Comparison of ENCODE assay signal across 8 cellular contexts in genomic region chr9:14652729-14653377, GRCh38. TPM values are rescaled to one million over a fixed set of nuclear protein-coding genes. Genes with fewer than 3 reads are reported as not detected.
A peak's percentile ranks its signal among the peaks of the same experiment; 100 is the strongest.
DNase-seq lines count a peak whose midpoint lies in the region; ATAC-seq and TF ChIP-seq lines count a peak whose summit lies in the region.

No MANE protein-coding gene starts in this region.

- peaks cover 56% of the 10 kb centered on the region for H3K9me3 ChIP-seq in mesenchymal stem cell (ENCODE audit: control insufficient read depth, low read length)

- H4K8ac ChIP-seq in mesenchymal stem cell (ENCODE audit: low read length), result no peak overlapping the region

- no peak overlapping the region for H3K23ac ChIP-seq in mesenchymal stem cell (ENCODE audit: low read length in 2 of 2)

- H3K9me3 Mint-ChIP-seq in T-cell, result peaks cover 3 to 29% (median 16%) of the 10 kb centered on the region in 3 donors
- peaks cover 10% of the 10 kb centered on the region for H3K9me3 Mint-ChIP-seq in activated CD4-positive, alpha-beta memory T cell treated with anti-CD3 and anti-CD28 coated beads, Interleukin-2, amount 10 ng/mL, durations not matched to agents 7 days and 5 days

- H3K4me1 Mint-ChIP-seq in T-cell, result no peaks in the 10 kb centered on the region
- no peaks in the 10 kb centered on the region for H3K4me1 Mint-ChIP-seq in activated CD4-positive, alpha-beta memory T cell treated with anti-CD3 and anti-CD28 coated beads, Interleukin-2, amount 10 ng/mL, durations not matched to agents 7 days and 5 days

- H3K14ac ChIP-seq in mesenchymal stem cell (ENCODE audit: low read length in 2 of 2), result no peak overlapping the region

- no peak overlapping the region for H3K27ac Mint-ChIP-seq in T-cell
- H3K27ac Mint-ChIP-seq in activated CD4-positive, alpha-beta memory T cell treated with anti-CD3 and anti-CD28 coated beads, Interleukin-2, amount 10 ng/mL, durations not matched to agents 7 days and 5 days, result no peak overlapping the region

- H3K4me1 ChIP-seq in mesenchymal stem cell (ENCODE audit: control insufficient read depth, insufficient read depth, low read depth, low read length), result no peaks in the 10 kb centered on the region

- no peak overlapping the region for H3K27ac ChIP-seq in mesenchymal stem cell (ENCODE audit: low read length, poor library complexity, severe bottlenecking)

- in situ Hi-C loops in astrocyte of the cerebellum (cut with HindIII; ENCODE audit: low sequenced_read_pairs), result no loop called here

- H2AFZ ChIP-seq in mesenchymal stem cell (ENCODE audit: low read depth, low read length), result no peak overlapping the region

- no peak overlapping the region for H4K91ac ChIP-seq in mesenchymal stem cell (ENCODE audit: low read length)

- H3K4me3 ChIP-seq in GM12864 (ENCODE audit: low read depth, low read length) (no peak overlapping the region), astrocyte of the cerebellum (ENCODE audit: low read depth, low read length) (no peak overlapping the region), mesenchymal stem cell (ENCODE audit: insufficient read depth in 1 of 2, low read depth in 1 of 2, low read length in 2 of 2) (no peak overlapping the region)

- no peak overlapping the region for H2BK15ac ChIP-seq in mesenchymal stem cell (ENCODE audit: low read depth, poor library complexity, severe bottlenecking)

- WGBS in mesenchymal stem cell, result 25% methylated on average over 2 of the region's 4 CpGs

- DNase-seq in GM12864 (ENCODE audit: low read depth), result no peak
- DNase-seq in NCI-H146 (lab: John Stamatoyannopoulos, UW), result peak; percentile 58
- no peak for DNase-seq in astrocyte of the cerebellum (ENCODE audit: low read depth)
- DNase-seq in mesenchymal stem cell, result peak; percentile 48
- DNase-seq in GM10248 (ENCODE audit: extremely low spot score), result no peak
- DNase-seq in NOMO-1 (lab: John Stamatoyannopoulos, UW; ENCODE audit: unreplicated experiment in 2 of 2), result no peak
- no peak for DNase-seq in T-cell
- no peak for DNase-seq in activated CD4-positive, alpha-beta memory T cell treated with anti-CD3 and anti-CD28 coated beads, Interleukin-2, amount 10 ng/mL, durations not matched to agents 7 days and 5 days

- H3K9ac ChIP-seq in mesenchymal stem cell (ENCODE audit: low read length), result no peak overlapping the region

- H3K79me1 ChIP-seq in mesenchymal stem cell (replicated peaks; ENCODE audit: low read length, poor library complexity, severe bottlenecking), result peaks cover 4% of the 10 kb centered on the region

- peaks cover 0 to 42% of the 10 kb centered on the region in 2 experiments for H3K36me3 ChIP-seq in mesenchymal stem cell (ENCODE audit: control insufficient read depth in 1 of 2, insufficient read depth in 2 of 2, low read depth in 1 of 2, low read length in 2 of 2)

- TF ChIP-seq CTCF in GM12864 (IDR thresholded peaks at IDR 0.05; ENCODE audit: low read depth, low read length, missing control alignments) (peak; percentile 24), astrocyte of the cerebellum (IDR thresholded peaks at IDR 0.05; ENCODE audit: low read depth, low read length, missing control alignments) (peak; percentile 58), GM10248 (IDR thresholded peaks at IDR 0.05; ENCODE audit: control extremely low read depth, extremely low read depth, low read depth, missing control alignments) (no peak)

- POLR2A ChIA-PET in GM10248 (lab: Yijun Ruan, JAX), result no interaction called here
- POLR2A ChIA-PET in T-cell (lab: Charles Lee), result no interaction called here
- POLR2A ChIA-PET in activated CD4-positive, alpha-beta memory T cell treated with anti-CD3 and anti-CD28 coated beads, Interleukin-2, amount 10 ng/mL, durations not matched to agents 7 days and 5 days (lab: Charles Lee), result no interaction called here

- H3K18ac ChIP-seq in mesenchymal stem cell (ENCODE audit: low read depth in 1 of 2, low read length in 2 of 2), result no peak overlapping the region

- no peak overlapping the region for H2BK5ac ChIP-seq in mesenchymal stem cell (ENCODE audit: low read depth, low read length, poor library complexity, severe bottlenecking)

- CTCF ChIA-PET in GM10248 (lab: Yijun Ruan, JAX) (no interaction called here), T-cell (lab: Charles Lee) (no interaction called here)
- CTCF ChIA-PET in activated CD4-positive, alpha-beta memory T cell treated with anti-CD3 and anti-CD28 coated beads, Interleukin-2, amount 10 ng/mL, durations not matched to agents 7 days and 5 days (lab: Charles Lee), result interaction anchor here (1.3 to 1.7 kb wide), 2 partner anchors 8 to 35 kb away, joined by 6 to 13 read pairs; no protein-coding TSS in a partner anchor

- no peaks in the 10 kb centered on the region for H3K27me3 Mint-ChIP-seq in T-cell
- no peaks in the 10 kb centered on the region for H3K27me3 Mint-ChIP-seq in activated CD4-positive, alpha-beta memory T cell treated with anti-CD3 and anti-CD28 coated beads, Interleukin-2, amount 10 ng/mL, durations not matched to agents 7 days and 5 days

- H3K27me3 ChIP-seq in mesenchymal stem cell (ENCODE audit: control insufficient read depth in 1 of 2, insufficient read depth in 1 of 2, low read length in 2 of 2), result no peaks in the 10 kb centered on the region

- no peak overlapping the region for H2BK12ac ChIP-seq in mesenchymal stem cell (ENCODE audit: low read length in 2 of 2)

- H3K36me3 Mint-ChIP-seq in T-cell, result peaks cover 49% of the 10 kb centered on the region
- peaks cover 34% of the 10 kb centered on the region for H3K36me3 Mint-ChIP-seq in activated CD4-positive, alpha-beta memory T cell treated with anti-CD3 and anti-CD28 coated beads, Interleukin-2, amount 10 ng/mL, durations not matched to agents 7 days and 5 days (ENCODE audit: low read depth)

- no peak overlapping the region for H3K4me2 ChIP-seq in mesenchymal stem cell (ENCODE audit: low read length, poor library complexity, severe bottlenecking)

- no peak overlapping the region for H3K4me3 Mint-ChIP-seq in T-cell
- H3K4me3 Mint-ChIP-seq in activated CD4-positive, alpha-beta memory T cell treated with anti-CD3 and anti-CD28 coated beads, Interleukin-2, amount 10 ng/mL, durations not matched to agents 7 days and 5 days, result no peak overlapping the region

- H2AK5ac ChIP-seq in mesenchymal stem cell (ENCODE audit: low read length, severe bottlenecking), result no peak overlapping the region

- H3K4ac ChIP-seq in mesenchymal stem cell (ENCODE audit: low read depth in 1 of 2, low read length in 2 of 2), result no peak overlapping the region

- no peak overlapping the region for H2BK120ac ChIP-seq in mesenchymal stem cell (ENCODE audit: low read depth, low read length)

- ATAC-seq in T-cell (replicated peaks in 1 of 4), result no peak

RNA-seq across cellular contexts. Expression of gene ZDHHC21, which starts 40.4 kb away (rescaled TPM):
- 3.6 TPM for polyA plus RNA-seq in mesenchymal stem cell (2013, experiment 1 of 2)
- 3.7 TPM for polyA plus RNA-seq in mesenchymal stem cell (2013, experiment 2 of 2)
- 1 to 10 TPM; 3.6 to 6.2 (median 4.9) TPM for total RNA-seq in T-cell
- 1 to 10 TPM; 7.5 to 7.6 TPM for total RNA-seq in activated CD4-positive, alpha-beta memory T cell treated with anti-CD3 and anti-CD28 coated beads, Interleukin-2, amount 10 ng/mL, durations not matched to agents 7 days and 5 days

Comparison
In these comparisons a context has a peak if more than half of its experiments do, and no peak if none do; other contexts are left out.
1. DNase-seq: peak in NCI-H146 (single experiment) and mesenchymal stem cell (single experiment); none in GM12864 (single experiment), astrocyte of the cerebellum (single experiment), GM10248 (single experiment), NOMO-1 (0 of 2), T-cell (0 of 34) and activated CD4-positive, alpha-beta memory T cell treated with anti-CD3 and anti-CD28 coated beads, Interleukin-2, amount 10 ng/mL, durations not matched to agents 7 days and 5 days (single experiment).